Comparison of ENCODE assay signal across 2 cellular contexts in genomic region chr2:189344036-189344435, GRCh38.
TF ChIP-seq lines count a peak whose summit lies in the region.

No MANE protein-coding gene starts in this region.

TF ChIP-seq in IMR-90, 13 proteins besides CTCF, POLR2A, EP300 and RAD21:
- TF ChIP-seq CEBPB (IDR thresholded peaks at IDR 0.05; ENCODE audit: low read depth, low read length) (no peak), RCOR1 (IDR thresholded peaks at IDR 0.05; ENCODE audit: insufficient replicate concordance, low read length) (no peak), MAFK (IDR thresholded peaks at IDR 0.05; ENCODE audit: low read depth, low read length) (no peak), RFX5 (IDR thresholded peaks at IDR 0.05; ENCODE audit: low read depth, low read length) (no peak)
TF ChIP-seq in IMR-90: peak in this region for 0.

TF ChIP-seq in H1, 55 proteins besides CTCF, POLR2A, EP300 and RAD21:
- TF ChIP-seq EZH2 (IDR thresholded peaks at IDR 0.05; ENCODE audit: low read depth, low read length, severe bottlenecking), result no peak
- TF ChIP-seq MAFK (IDR thresholded peaks at IDR 0.05; ENCODE audit: low read depth, low read length), result no peak
- TF ChIP-seq SP1 (IDR thresholded peaks at IDR 0.05; ENCODE audit: low read depth, low read length), result no peak
- no peak for TF ChIP-seq SP2 (IDR thresholded peaks at IDR 0.05; ENCODE audit: low read length)
- no peak for TF ChIP-seq POLR2AphosphoS5 (IDR thresholded peaks at IDR 0.05; ENCODE audit: low read depth, low read length)
- no peak for TF ChIP-seq CHD7 (IDR thresholded peaks at IDR 0.05; ENCODE audit: insufficient replicate concordance, low read length)
- no peak for TF ChIP-seq MAX (IDR thresholded peaks at IDR 0.05)
- no peak for TF ChIP-seq ATF2 (IDR thresholded peaks at IDR 0.05; ENCODE audit: low read length)
- no peak for TF ChIP-seq NRF1 (IDR thresholded peaks at IDR 0.05; ENCODE audit: low read depth, low read length)
- no peak for TF ChIP-seq SAP30 (IDR thresholded peaks at IDR 0.05; ENCODE audit: insufficient read depth, insufficient replicate concordance, low read length)
- TF ChIP-seq RFX5 (IDR thresholded peaks at IDR 0.05; ENCODE audit: borderline replicate concordance, low read depth, low read length), result no peak
TF ChIP-seq in H1: peak in this region for 0.
